1 cellular context compared by ENCODE assay signal in the genomic region with DNA sequence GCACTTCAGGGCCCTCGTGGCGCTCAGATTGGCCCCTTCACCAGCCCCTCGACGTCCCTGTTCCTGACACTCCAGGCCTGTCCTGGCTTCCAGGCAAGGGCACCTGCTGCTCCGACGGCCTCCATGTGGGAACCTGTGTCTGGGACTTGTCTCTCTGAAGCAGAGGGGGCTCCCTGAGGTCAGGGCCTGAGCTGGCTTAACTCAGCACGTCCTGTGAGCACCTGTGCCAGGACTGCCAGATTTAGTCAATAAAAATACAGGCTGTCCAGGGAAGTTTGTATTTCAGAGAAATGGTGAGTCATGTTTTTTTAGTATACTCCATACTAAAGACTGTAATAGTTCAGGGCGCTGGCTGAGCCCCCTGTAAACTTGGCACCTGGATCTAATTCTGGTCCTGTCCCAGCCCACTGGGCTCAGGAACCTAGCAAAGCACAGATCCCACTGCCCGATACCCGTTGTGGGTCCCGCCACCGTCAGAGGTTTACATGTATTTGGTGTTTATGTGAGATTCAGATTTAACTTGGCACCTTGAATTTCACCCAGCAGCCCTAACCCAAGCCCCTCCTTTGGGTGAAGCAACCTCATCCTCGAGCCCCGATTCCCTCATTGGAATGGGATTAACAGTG.
TF ChIP-seq lines count a peak whose summit lies in the region.

No MANE protein-coding gene starts in this region.

TF ChIP-seq in H1, 55 proteins besides CTCF, POLR2A, EP300 and RAD21 (continued from another document):
- TF ChIP-seq MAFK (IDR thresholded peaks at IDR 0.05; ENCODE audit: low read depth, low read length) (no peak), POU5F1 (IDR thresholded peaks at IDR 0.05; ENCODE audit: low read depth, low read length) (no peak), PHF8 (conservative IDR thresholded peaks at IDR 0.05; ENCODE audit: low read depth, low read length) (no peak), GABPA (IDR thresholded peaks at IDR 0.05; ENCODE audit: borderline replicate concordance, insufficient read depth, low read length) (no peak), TEAD4 (IDR thresholded peaks at IDR 0.05; ENCODE audit: low read depth, low read length) (no peak), SAP30 (IDR thresholded peaks at IDR 0.05; ENCODE audit: insufficient read depth, insufficient replicate concordance, low read length) (no peak), FOSL1 (IDR thresholded peaks at IDR 0.05; ENCODE audit: insufficient read depth, low read depth, low read length) (no peak)
